36 cellular contexts compared by ENCODE assay signal in the genomic region with DNA sequence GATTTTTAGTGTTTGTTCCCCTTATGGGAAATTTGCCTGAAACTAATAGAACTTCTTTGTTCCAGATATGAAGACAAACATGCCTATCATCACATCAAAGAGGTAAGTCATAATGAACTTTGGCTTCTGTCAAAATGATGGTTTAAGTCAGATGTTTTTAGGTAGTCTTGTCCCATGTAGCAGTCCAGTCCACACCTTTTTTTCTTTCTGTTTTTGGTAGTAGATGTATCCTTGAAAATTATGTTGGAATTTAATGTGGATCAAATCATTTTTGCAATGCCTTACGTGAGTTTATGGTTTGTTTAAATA. TPM values are rescaled to one million over a fixed set of nuclear protein-coding genes. Genes with fewer than 3 reads are reported as not detected.
"Had no signal": no experiment of that assay in that cellular context is flagged by ENCODE, and none has a peak within 500 bp of the region (broad histone marks: within the 10 kb centered on the region; RNA-seq: fewer than 3 reads in every experiment).

No MANE protein-coding gene starts in this region.

- DNase-seq: Karpas-422, MG63, MM.1S, MV-4-11, NCI-H1048, NCI-H1092, NCI-H1092 treated with DMSO at 0.1 percent for 48 hours, NCI-H1105, NCI-H1105 treated with DMSO at 0.1 percent for 48 hours, NCI-H1417, NCI-H1417 treated with DMSO at 0.1 percent for 48 hours, NCI-H1436, NCI-H1436 treated with DMSO at 0.1 percent for 48 hours, NCI-H146, NCI-H1694, NCI-H1694 treated with DMSO at 0.1 percent for 48 hours, NCI-H187, NCI-H187 treated with DMSO at 0.1 percent for 48 hours, NCI-H1930, NCI-H2029, NCI-H2029 treated with DMSO at 0.1 percent for 48 hours, NCI-H2081, NCI-H2081 treated with DMSO at 0.1 percent for 48 hours, NCI-H2107, NCI-H2171, NCI-H2171 treated with DMSO at 0.1 percent for 48 hours, NCI-H2227 treated with DMSO at 0.1 percent for 48 hours, NCI-H226, NCI-H345, NCI-H446, NCI-H446 treated with DMSO at 0.1 percent for 48 hours, NCI-H510A, NCI-H510A treated with DMSO at 0.1 percent for 48 hours had no signal

- H3K4me3 ChIP-seq: MG63 had no signal

- H3K9me3 ChIP-seq: MG63 had no signal

- H3K27me3 ChIP-seq: MG63 had no signal

RNA-seq across cellular contexts. Expression of gene MKRN2OS, which starts 48.9 kb away (rescaled TPM):
- total RNA-seq: LHCN-M2, M059J, NCI-H460 had no signal
